In genomic region chr13:42996584-42996983, GRCh38 we compare ENCODE assay signal across 10 cellular contexts. TPM values are rescaled to one million over a fixed set of nuclear protein-coding genes. Genes with fewer than 3 reads are reported as not detected.
DNase-seq lines count a peak whose midpoint lies in the region; ATAC-seq and TF ChIP-seq lines count a peak whose summit lies in the region.
"Had no signal": no experiment of that assay in that cellular context is flagged by ENCODE, and none has a peak within 500 bp of the region (broad histone marks: within the 10 kb centered on the region; RNA-seq: fewer than 3 reads in every experiment).

No MANE protein-coding gene starts in this region.

- H3K27ac ChIP-seq in breast epithelium: no peak overlapping the region
- peak overlapping the region; percentile 85 for H3K27ac ChIP-seq in epithelial cell of prostate
- H3K27ac ChIP-seq in gastrocnemius medialis: no peak overlapping the region

- H3K4me1 ChIP-seq in breast epithelium: no peaks in the 10 kb centered on the region
- H3K4me1 ChIP-seq in gastrocnemius medialis: peaks cover 0 to under 1% of the 10 kb centered on the region in 2 donors

- TF ChIP-seq CTCF in MCF 10A (IDR thresholded peaks at IDR 0.05; ENCODE audit: unreplicated experiment) (no peak), breast epithelium (IDR thresholded peaks at IDR 0.05) (no peak), gastrocnemius medialis (IDR thresholded peaks at IDR 0.05 in 4 of 5, conservative IDR thresholded peaks at IDR 0.05 in 1 of 5) (no peak)

- H3K36me3 Mint-ChIP-seq in MCF 10A (ENCODE audit: insufficient read depth, unreplicated experiment): no peaks in the 10 kb centered on the region

- POLR2A ChIA-PET in MCF 10A (lab: Yijun Ruan, JAX): interaction anchor here (0.7 to 2.3 kb wide), 11 partner anchors 9 to 277 kb away, joined by 3 to 11 read pairs (median 4); no protein-coding TSS in a partner anchor

- no peaks in the 10 kb centered on the region for H3K9me3 ChIP-seq in breast epithelium
- no peaks in the 10 kb centered on the region for H3K9me3 ChIP-seq in gastrocnemius medialis

- H3K4me3 ChIP-seq in breast epithelium: no peak overlapping the region
- no peak overlapping the region for H3K4me3 ChIP-seq in gastrocnemius medialis

- TF ChIP-seq POLR2A in breast epithelium (IDR thresholded peaks at IDR 0.05) (no peak), gastrocnemius medialis (IDR thresholded peaks at IDR 0.05) (no peak)

- CTCF ChIA-PET in MCF 10A (lab: Yijun Ruan, JAX): interaction anchor here (0.7 to 2.2 kb wide), 3 partner anchors 27 to 794 kb away, joined by 3 to 13 read pairs (median 6); no protein-coding TSS in a partner anchor

- in situ Hi-C loops in gastrocnemius medialis (cut with MboI; ENCODE audit: low sequenced_read_pairs in 4 of 4): no loop called here

- H3K4me1 Mint-ChIP-seq in MCF 10A (ENCODE audit: insufficient read depth, unreplicated experiment): peaks cover 21% of the 10 kb centered on the region

- no peak for ATAC-seq in gastrocnemius medialis

- peak overlapping the region; percentile 15 for H3K4me3 Mint-ChIP-seq in MCF 10A (ENCODE audit: unreplicated experiment)

- H3K9me3 Mint-ChIP-seq in MCF 10A (ENCODE audit: unreplicated experiment): peaks cover under 1% of the 10 kb centered on the region

- intact Hi-C loops in MCF 10A (cut with micrococcal nuclease) (loop anchor here (1.0 to 10.0 kb wide), 4 partner anchors 9 to 102 kb away; no protein-coding TSS in a partner anchor), breast epithelium (cut with DNase I; ENCODE audit: low total_unique reads) (no loop called here), gastrocnemius medialis (cut with DNase I; ENCODE audit: low total_unique reads) (no loop called here)

- peak overlapping the region; percentile 96 for H3K27ac Mint-ChIP-seq in MCF 10A (ENCODE audit: low read depth, unreplicated experiment)

- H3K36me3 ChIP-seq in breast epithelium (no peaks in the 10 kb centered on the region), gastrocnemius medialis (no peaks in the 10 kb centered on the region)

- DNase-seq in MCF 10A (ENCODE audit: unreplicated experiment) (peak; percentile 91), breast epithelium (ENCODE audit: low spot score in 2 of 2) (no peak), RPMI7951 (ENCODE audit: low read depth) (peak; percentile 67), epithelial cell of prostate (ENCODE audit: low read depth, low spot score) (peak; percentile 78), stromal cell of bone marrow (ENCODE audit: low read depth) (peak; percentile 54), gastrocnemius medialis (no peak), NCI-H524 treated with DMSO at 0.1 percent for 48 hours (lab: John Stamatoyannopoulos, UW) (no peak)
- no peak for DNase-seq in stimulated activated CD8-positive, alpha-beta memory T cell treated with anti-CD3 and anti-CD28 coated beads, Interleukin-4, amount 100 ng/mL, for 48 hours
- DNase-seq: hypothalamus, NCI-H1436 treated with DMSO at 0.1 percent for 48 hours had no signal

- H3K27me3 Mint-ChIP-seq in MCF 10A (ENCODE audit: insufficient read depth, unreplicated experiment): no peaks in the 10 kb centered on the region

- BruUV-seq in MCF 10A (replicated peaks; lab: Mats Ljungman, UMichigan): no TSS peak

- H3K27me3 ChIP-seq in breast epithelium (no peaks in the 10 kb centered on the region), gastrocnemius medialis (no peaks in the 10 kb centered on the region)

RNA-seq across cellular contexts. Expression of gene EPSTI1, which starts 4.5 kb away (rescaled TPM):
- total RNA-seq in MCF 10A (2022) (not detected in 2 replicates), breast epithelium (1 to 10 TPM; 5.0 to 6.6 (median 5.1) TPM), gastrocnemius medialis (1 to 10 TPM in 1 of 4 donors, under 1 TPM in 3; 0.42 to 2.0 (median 0.65) TPM)
- 7.9 and 8.4 TPM in 2 replicates for total RNA-seq in RPMI7951 (2014; rRNA removed; shearing (Covaris generic))

RNA-seq across cellular contexts. Expression of gene DNAJC15, which starts 26.8 kb away (rescaled TPM):
- total RNA-seq in MCF 10A (2022) (32.4 and 34.0 TPM in 2 replicates), breast epithelium (10 to 100 TPM in 2 of 3 donors, 1 to 10 TPM in 1; 9.2 to 14.4 (median 12.9) TPM), gastrocnemius medialis (10 to 100 TPM in 2 of 4 donors, 1 to 10 TPM in 2; 6.2 to 19.5 (median 12.3) TPM)
- 54.5 and 64.5 TPM in 2 replicates for total RNA-seq in RPMI7951 (2014; rRNA removed; shearing (Covaris generic))

Comparison
In these comparisons a context has a peak if more than half of its experiments do, and no peak if none do; other contexts are left out.
1. DNase-seq: peak in MCF 10A (single experiment), RPMI7951 (single experiment), epithelial cell of prostate (single experiment) and stromal cell of bone marrow (single experiment); none in breast epithelium (0 of 2), gastrocnemius medialis (0 of 2), NCI-H524 treated with DMSO at 0.1 percent for 48 hours (single experiment) and stimulated activated CD8-positive, alpha-beta memory T cell treated with anti-CD3 and anti-CD28 coated beads, Interleukin-4, amount 100 ng/mL, for 48 hours (single experiment).